Comparison of ENCODE assay signal across 14 cellular contexts in genomic region chr14:68367444-68368014, GRCh38.
A peak's percentile ranks its signal among the peaks of the same experiment; 100 is the strongest.
DNase-seq lines count a peak whose midpoint lies in the region; ATAC-seq and TF ChIP-seq lines count a peak whose summit lies in the region.
"Had no signal": no experiment of that assay in that cellular context is flagged by ENCODE, and none has a peak within 500 bp of the region (broad histone marks: within the 10 kb centered on the region; RNA-seq: fewer than 3 reads in every experiment).

No MANE protein-coding gene starts in this region.

- no peaks in the 10 kb centered on the region for H3K9me3 ChIP-seq in heart left ventricle
- no peaks in the 10 kb centered on the region for H3K9me3 ChIP-seq in right cardiac atrium (ENCODE audit: control insufficient read depth, low read length)
- no peaks in the 10 kb centered on the region for H3K9me3 ChIP-seq in muscle layer of colon (ENCODE audit: low read length)
- H3K9me3 ChIP-seq in transverse colon: no peaks in the 10 kb centered on the region

- no peaks in the 10 kb centered on the region for H3K27me3 Mint-ChIP-seq in activated B cell treated with CpG ODN at 0.5 μM for 24 hours

- TF ChIP-seq POLR2A in heart left ventricle (IDR thresholded peaks at IDR 0.05) (no peak), transverse colon (IDR thresholded peaks at IDR 0.05) (no peak)

- POLR2A ChIA-PET in activated B cell treated with CpG ODN at 0.5 μM for 24 hours (lab: Charles Lee): interaction anchor here (0.6 to 5.1 kb wide), 19 partner anchors 13 to 449 kb away, joined by 3 to 40 read pairs (median 7); partner anchors contain the start of gene ZFP36L1

- no peak for DNase-seq in heart left ventricle
- DNase-seq in right cardiac atrium: no peak
- DNase-seq in activated B cell treated with CpG ODN at 0.5 μM for 24 hours: no peak
- DNase-seq in transverse colon: no peak
- DNase-seq in posterior vena cava (ENCODE audit: low spot score): no peak
- no peak for DNase-seq in SIG-M5 treated with dmso at 0.1 percent for 504 hours (lab: John Stamatoyannopoulos, UW; ENCODE audit: unreplicated experiment)
- DNase-seq: ACHN; activated naive CD4-positive, alpha-beta T cell; cerebellar nuclear complex; H9; NCI-H2171 had no signal

- 43 to 53% (median 45%) methylated on average over 5 of the region's 5 CpGs for WGBS in heart left ventricle, 4 donors
- WGBS in right cardiac atrium: 34% methylated on average over 5 of the region's 5 CpGs
- 68 to 73% methylated on average over 5 of the region's 5 CpGs for WGBS in transverse colon (ENCODE audit: low coverage in 1 of 2), 2 donors

- no peak for TF ChIP-seq CTCF in heart left ventricle (IDR thresholded peaks at IDR 0.05)
- no peak for TF ChIP-seq CTCF in activated B cell treated with CpG ODN at 0.5 μM for 24 hours (IDR thresholded peaks at IDR 0.05)
- no peak for TF ChIP-seq CTCF in transverse colon (IDR thresholded peaks at IDR 0.05)

- peak overlapping the region; percentile 95 for H3K27ac Mint-ChIP-seq in activated B cell treated with CpG ODN at 0.5 μM for 24 hours
- H3K27ac Mint-ChIP-seq: H9 had no signal

- ATAC-seq in heart left ventricle: no peak
- no peak for ATAC-seq in right cardiac atrium
- no peak for ATAC-seq in activated B cell treated with CpG ODN at 0.5 μM for 24 hours (ENCODE audit: low read depth)
- ATAC-seq in GM18498 (IDR thresholded peaks at IDR 0.05; ENCODE audit: unreplicated experiment): no peak
- ATAC-seq: esophagus mucosa had no signal

- H3K4me3 ChIP-seq in heart left ventricle (no peak overlapping the region), right cardiac atrium (ENCODE audit: low read length) (no peak overlapping the region), muscle layer of colon (ENCODE audit: low read depth in 1 of 2, low read length in 2 of 2) (no peak overlapping the region), transverse colon (no peak overlapping the region)

- H3K9ac ChIP-seq in muscle layer of colon (ENCODE audit: low read length): no peak overlapping the region

- H3K27ac ChIP-seq in heart left ventricle (peak overlapping the region in 9 of 12 donors; percentile 10 to 85 (median 26)), right cardiac atrium (ENCODE audit: low read length) (no peak overlapping the region), muscle layer of colon (ENCODE audit: low read depth, low read length) (peak overlapping the region; percentile 7), transverse colon (peak overlapping the region; percentile 23 to 42 (median 36))

- H3K4me3 Mint-ChIP-seq in activated B cell treated with CpG ODN at 0.5 μM for 24 hours: peak overlapping the region; percentile 45
- H3K4me3 Mint-ChIP-seq: H9 had no signal

- in situ Hi-C loops in transverse colon (cut with MboI; ENCODE audit: low pct_ligation_motif_present in 1 of 4, low pct_unique_long_range_greater_than_20kb in 1 of 4, low sequenced_read_pairs in 3 of 4): no loop called here

- CTCF ChIA-PET in activated B cell treated with CpG ODN at 0.5 μM for 24 hours (lab: Charles Lee): interaction anchor here (0.7 to 2.3 kb wide), 6 partner anchors 9 to 448 kb away, joined by 3 to 11 read pairs (median 4); no protein-coding TSS in a partner anchor

- peaks cover 93% of the 10 kb centered on the region for H3K4me1 Mint-ChIP-seq in activated B cell treated with CpG ODN at 0.5 μM for 24 hours

- H3K27me3 ChIP-seq in heart left ventricle (no peaks in the 10 kb centered on the region), right cardiac atrium (ENCODE audit: control insufficient read depth, insufficient read depth) (no peaks in the 10 kb centered on the region), muscle layer of colon (ENCODE audit: control insufficient read depth in 1 of 2, insufficient read depth in 2 of 2, low read length in 2 of 2) (no peaks in the 10 kb centered on the region), transverse colon (no peaks in the 10 kb centered on the region)

- peaks cover 0 to 78% (median 5%) of the 10 kb centered on the region in 12 donors for H3K4me1 ChIP-seq in heart left ventricle
- peaks cover 6% of the 10 kb centered on the region for H3K4me1 ChIP-seq in right cardiac atrium (ENCODE audit: control insufficient read depth, insufficient read depth, low read length)
- H3K4me1 ChIP-seq in muscle layer of colon (ENCODE audit: insufficient read depth, low read length): peaks cover 39% of the 10 kb centered on the region
- H3K4me1 ChIP-seq in transverse colon: peaks cover 0 to 34% (median 9%) of the 10 kb centered on the region in 4 donors

- H3K36me3 Mint-ChIP-seq in activated B cell treated with CpG ODN at 0.5 μM for 24 hours (ENCODE audit: low read depth): no peaks in the 10 kb centered on the region

- no peaks in the 10 kb centered on the region for H3K36me3 ChIP-seq in heart left ventricle
- H3K36me3 ChIP-seq in muscle layer of colon (ENCODE audit: insufficient read depth, low read length): no peaks in the 10 kb centered on the region
- no peaks in the 10 kb centered on the region for H3K36me3 ChIP-seq in transverse colon

- H3K9me3 Mint-ChIP-seq in activated B cell treated with CpG ODN at 0.5 μM for 24 hours: no peaks in the 10 kb centered on the region
- H3K9me3 Mint-ChIP-seq: H9 had no signal

- TF ChIP-seq EP300 in transverse colon (IDR thresholded peaks at IDR 0.05; ENCODE audit: low read depth): no peak

- intact Hi-C loops in heart left ventricle (cut with DNase I) (loop anchor here in 1 of 10 donors (10.0 kb wide), 1 partner anchor 113 kb away; no protein-coding TSS in a partner anchor), right cardiac atrium (cut with DNase I) (no loop called here), activated B cell treated with CpG ODN at 0.5 μM for 24 hours (cut with micrococcal nuclease) (loop anchor here (5.0 kb wide), 1 partner anchor 35 kb away; no protein-coding TSS in a partner anchor), transverse colon (cut with DNase I; ENCODE audit: low total_unique reads) (no loop called here), posterior vena cava (cut with DNase I) (no loop called here)
